In genomic region chr1:111603979-111604378, GRCh38 we compare ENCODE assay signal across 9 cellular contexts. TPM values are rescaled to one million over a fixed set of nuclear protein-coding genes. Genes with fewer than 3 reads are reported as not detected.
DNase-seq lines count a peak whose midpoint lies in the region; ATAC-seq and TF ChIP-seq lines count a peak whose summit lies in the region.
"Had no signal": no experiment of that assay in that cellular context is flagged by ENCODE, and none has a peak within 500 bp of the region (broad histone marks: within the 10 kb centered on the region; RNA-seq: fewer than 3 reads in every experiment).

No MANE protein-coding gene starts in this region.

- no peaks in the 10 kb centered on the region for H4K20me1 ChIP-seq in OCI-LY1 (ENCODE audit: insufficient read depth, low read length)

- ATAC-seq in GM18867 (IDR thresholded peaks at IDR 0.05; ENCODE audit: unreplicated experiment), result peak; percentile 50
- ATAC-seq: HCT116 had no signal

- peaks cover 39% of the 10 kb centered on the region for H3K4me1 ChIP-seq in OCI-LY1 (ENCODE audit: insufficient read depth, low read length, severe bottlenecking)
- peaks cover 8% of the 10 kb centered on the region for H3K4me1 ChIP-seq in vagina

- peak overlapping the region; percentile 23; the same call in 1 of the 2 replicates for H3K9ac ChIP-seq in OCI-LY1 (ENCODE audit: low read length)

- peak overlapping the region; percentile 24; the same call in 1 of the 2 replicates for H3K4me2 ChIP-seq in OCI-LY1 (ENCODE audit: low read length)

- H3K27me3 ChIP-seq in OCI-LY1 (ENCODE audit: insufficient read depth, low read length), result no peaks in the 10 kb centered on the region
- H3K27me3 ChIP-seq in vagina, result no peaks in the 10 kb centered on the region

- H3K27ac ChIP-seq in OCI-LY1 (ENCODE audit: low read depth, low read length, poor library complexity, severe bottlenecking) (peak overlapping the region; percentile 54), vagina (no peak overlapping the region)

- TF ChIP-seq CTCF in OCI-LY1 (IDR thresholded peaks at IDR 0.05; ENCODE audit: low read length) (no peak), lower leg skin (IDR thresholded peaks at IDR 0.05) (no peak), vagina (IDR thresholded peaks at IDR 0.05) (no peak)

- peak; percentile 90 for DNase-seq in activated naive CD4-positive, alpha-beta T cell treated with anti-CD3 and anti-CD28 coated beads for 36 hours
- DNase-seq in stimulated activated CD4-positive, alpha-beta T cell treated with anti-CD3 and anti-CD28 coated beads, Interleukin-4, amount 100 ng/mL, for 48 hours (ENCODE audit: low read depth in 2 of 2), result peak; percentile 54 to 72
- DNase-seq in lower leg skin (ENCODE audit: low spot score in 2 of 2), result no peak
- DNase-seq in vagina (ENCODE audit: extremely low spot score in 2 of 2), result no peak
- no peak for DNase-seq in SW480 (ENCODE audit: low spot score)
- no peak for DNase-seq in DMS79 treated with DMSO at 0.1 percent for 48 hours (lab: John Stamatoyannopoulos, UW)

- CTCF ChIA-PET in activated naive CD4-positive, alpha-beta T cell treated with anti-CD3 and anti-CD28 coated beads for 36 hours (lab: Charles Lee), result interaction anchor here (1.0 to 7.0 kb wide), 6 partner anchors 9 to 96 kb away, joined by 3 to 45 read pairs (median 5); partner anchors contain the start of gene RAP1A

- no peaks in the 10 kb centered on the region for H3K36me3 Mint-ChIP-seq in activated naive CD4-positive, alpha-beta T cell treated with anti-CD3 and anti-CD28 coated beads for 36 hours (ENCODE audit: low read depth)

- H3K27ac Mint-ChIP-seq in activated naive CD4-positive, alpha-beta T cell treated with anti-CD3 and anti-CD28 coated beads for 36 hours, result peak overlapping the region; percentile 92

- no peaks in the 10 kb centered on the region for H3K9me2 ChIP-seq in OCI-LY1 (ENCODE audit: low read depth, low read length)

- H3K27me3 Mint-ChIP-seq in activated naive CD4-positive, alpha-beta T cell treated with anti-CD3 and anti-CD28 coated beads for 36 hours (ENCODE audit: low read depth), result no peaks in the 10 kb centered on the region

- intact Hi-C loops in activated naive CD4-positive, alpha-beta T cell treated with anti-CD3 and anti-CD28 coated beads for 36 hours (cut with micrococcal nuclease), result loop anchor here (1.0 to 10.0 kb wide), 10 partner anchors 8 to 969 kb away; partner anchors contain the start of gene INKA2
- intact Hi-C loops in lower leg skin (cut with DNase I; ENCODE audit: low total_unique reads) (no loop called here), vagina (cut with DNase I) (loop anchor here (10.0 kb wide), 1 partner anchor 89 kb away; no protein-coding TSS in a partner anchor)

- no peaks in the 10 kb centered on the region for H3K9me3 ChIP-seq in OCI-LY1 (ENCODE audit: low read length)
- no peaks in the 10 kb centered on the region for H3K9me3 ChIP-seq in vagina

- H3K4me1 Mint-ChIP-seq in activated naive CD4-positive, alpha-beta T cell treated with anti-CD3 and anti-CD28 coated beads for 36 hours (ENCODE audit: low read depth), result peaks cover 76% of the 10 kb centered on the region

- peaks cover 4% of the 10 kb centered on the region for H3K9me3 Mint-ChIP-seq in activated naive CD4-positive, alpha-beta T cell treated with anti-CD3 and anti-CD28 coated beads for 36 hours

- H3K36me3 ChIP-seq in OCI-LY1 (ENCODE audit: insufficient read depth, low read length) (no peaks in the 10 kb centered on the region), vagina (no peaks in the 10 kb centered on the region)

- H2AFZ ChIP-seq in OCI-LY1 (ENCODE audit: low read length), result peak overlapping the region; percentile 66; the same call in 1 of the 2 replicates

- H3F3A ChIP-seq in OCI-LY1 (ENCODE audit: insufficient read depth, low read length), result no peaks in the 10 kb centered on the region

- TF ChIP-seq POLR2A in lower leg skin (IDR thresholded peaks at IDR 0.05) (no peak), vagina (IDR thresholded peaks at IDR 0.05) (no peak)

- 79 to 84% methylated on average over 4 of the region's 4 CpGs for WGBS in lower leg skin, 2 donors

- H3K79me2 ChIP-seq in OCI-LY1 (ENCODE audit: insufficient read depth, low read length), result no peaks in the 10 kb centered on the region

- H3K4me3 Mint-ChIP-seq in activated naive CD4-positive, alpha-beta T cell treated with anti-CD3 and anti-CD28 coated beads for 36 hours, result peak overlapping the region; percentile 7

- no peak overlapping the region for H3K4me3 ChIP-seq in OCI-LY1 (ENCODE audit: low read depth, low read length, poor library complexity, severe bottlenecking)
- H3K4me3 ChIP-seq in lower leg skin (ENCODE audit: low read depth, poor library complexity, severe bottlenecking), result no peak overlapping the region
- no peak overlapping the region for H3K4me3 ChIP-seq in vagina

RNA-seq across cellular contexts. Expression of gene RAP1A, which starts 15.6 kb away (rescaled TPM):
- 100 to 1,000 TPM; 152 to 155 TPM for total RNA-seq in activated naive CD4-positive, alpha-beta T cell treated with anti-CD3 and anti-CD28 coated beads for 36 hours
- total RNA-seq in lower leg skin (10 to 100 TPM; 25.5 to 33.8 (median 31.0) TPM), vagina (52.5 TPM)

Comparison
In these comparisons a context has a peak if more than half of its experiments do, and no peak if none do; other contexts are left out.
1. DNase-seq: peak in activated naive CD4-positive, alpha-beta T cell treated with anti-CD3 and anti-CD28 coated beads for 36 hours (single experiment) and stimulated activated CD4-positive, alpha-beta T cell treated with anti-CD3 and anti-CD28 coated beads, Interleukin-4, amount 100 ng/mL, for 48 hours (2 of 2); none in lower leg skin (0 of 2), vagina (0 of 2), SW480 (single experiment) and DMS79 treated with DMSO at 0.1 percent for 48 hours (single experiment).